Comparison of ENCODE assay signal across 9 cellular contexts in genomic region chr20:17682889-17683198, GRCh38. TPM values are rescaled to one million over a fixed set of nuclear protein-coding genes. Genes with fewer than 3 reads are reported as not detected.
DNase-seq lines count a peak whose midpoint lies in the region; ATAC-seq, FAIRE-seq and TF ChIP-seq lines count a peak whose summit lies in the region.
"Had no signal": no experiment of that assay in that cellular context is flagged by ENCODE, and none has a peak within 500 bp of the region (broad histone marks: within the 10 kb centered on the region; RNA-seq: fewer than 3 reads in every experiment).

No MANE protein-coding gene starts in this region.

- H3K4me1 ChIP-seq in ES-I3 (ENCODE audit: insufficient read depth, low read length) (peaks cover 10% of the 10 kb centered on the region; the same call in 1 of the 2 replicates), RWPE2 (ENCODE audit: insufficient read depth, poor library complexity, severe bottlenecking) (peaks cover 7% of the 10 kb centered on the region), esophagus squamous epithelium (peaks cover 11 to 34% (median 15%) of the 10 kb centered on the region in 3 donors), prostate gland (replicated peaks) (peaks cover 2% of the 10 kb centered on the region)

- H3K9ac ChIP-seq in ES-I3 (ENCODE audit: low read depth, low read length) = peak overlapping the region; percentile 57

- intact Hi-C loops in esophagus squamous epithelium (cut with DNase I) (loop anchor here (5.0 kb wide), 1 partner anchor 214 kb away; no protein-coding TSS in a partner anchor), prostate gland (cut with DNase I) (loop anchor here (10.0 kb wide), 3 partner anchors 122 to 452 kb away; partner anchors contain the start of genes BFSP1, KAT14 and PET117), posterior vena cava (cut with DNase I) (loop anchor here in 1 of 2 donors (5.0 kb wide), 1 partner anchor 214 kb away; no protein-coding TSS in a partner anchor)

- TF ChIP-seq POLR2A in esophagus squamous epithelium (IDR thresholded peaks at IDR 0.05) (no peak), prostate gland (IDR thresholded peaks at IDR 0.05) (no peak)

- WGBS in esophagus squamous epithelium, 2 donors = 21 to 45% methylated on average over 6 to 10 of the region's 10 CpGs
- WGBS in prostate gland = 43% methylated on average over 10 of the region's 10 CpGs

- ATAC-seq in RWPE2 (ENCODE audit: low read depth) = no peak

- H3K9me3 ChIP-seq in ES-I3 (ENCODE audit: control insufficient read depth, insufficient read depth, low read length) (no peaks in the 10 kb centered on the region), RWPE2 (ENCODE audit: severe bottlenecking) (no peaks in the 10 kb centered on the region), esophagus squamous epithelium (no peaks in the 10 kb centered on the region), prostate gland (no peaks in the 10 kb centered on the region)

- H3K27me3 ChIP-seq in RWPE2 (ENCODE audit: insufficient read depth, poor library complexity, severe bottlenecking) (peaks cover 3% of the 10 kb centered on the region), esophagus squamous epithelium (peaks cover 0 to 14% (median 0%) of the 10 kb centered on the region in 4 donors), prostate gland (replicated peaks; ENCODE audit: insufficient read depth) (no peaks in the 10 kb centered on the region)

- TF ChIP-seq CTCF in RWPE2 (IDR thresholded peaks at IDR 0.05; ENCODE audit: poor library complexity, severe bottlenecking) (peak; percentile 46), esophagus squamous epithelium (IDR thresholded peaks at IDR 0.05) (no peak), prostate gland (IDR thresholded peaks at IDR 0.05) (no peak)

- H3K27ac ChIP-seq in RWPE2 (ENCODE audit: poor library complexity, severe bottlenecking) (no peak overlapping the region), esophagus squamous epithelium (peak overlapping the region; percentile 81 to 99 (median 98)), prostate gland (peak overlapping the region; percentile 75 to 91)

- DNase-seq in RWPE2 (ENCODE audit: low spot score) = no peak
- no peak for DNase-seq in esophagus squamous epithelium (lab: John Stamatoyannopoulos, UW)
- no peak for DNase-seq in prostate gland (ENCODE audit: low spot score)
- no peak for DNase-seq in posterior vena cava (ENCODE audit: low spot score)
- DNase-seq in RCC 7860 (ENCODE audit: low spot score) = no peak
- DNase-seq in LoVo (ENCODE audit: low spot score) = no peak
- no peak for DNase-seq in hepatic stellate cell (ENCODE audit: low spot score)

- H3K4me3 ChIP-seq in RWPE2 (ENCODE audit: severe bottlenecking) (peak overlapping the region; percentile 86), esophagus squamous epithelium (peak overlapping the region; percentile 75 to 96 (median 85)), prostate gland (peak overlapping the region; percentile 85 to 88)

- no peak for FAIRE-seq in RCC 7860 (lab: Jason Lieb, UNC)

- H3K36me3 ChIP-seq in ES-I3 (ENCODE audit: insufficient read depth, low read length) (0 out of 2 replicates have a peak, but pooled peaks cover 3% of the 10 kb centered on the region), RWPE2 (ENCODE audit: low read depth) (peaks cover 23% of the 10 kb centered on the region), esophagus squamous epithelium (peaks cover 0 to 15% (median 0%) of the 10 kb centered on the region in 3 donors), prostate gland (no peaks in the 10 kb centered on the region)

RNA-seq across cellular contexts. Expression of gene RRBP1, which starts 0.8 kb away (rescaled TPM):
- 100 to 1,000 TPM in 1 of 4 donors, 10 to 100 TPM in 3; 61.4 to 128 (median 72.7) TPM for total RNA-seq in esophagus squamous epithelium
- 100 to 1,000 TPM; 112 to 148 TPM for total RNA-seq in prostate gland
- total RNA-seq in posterior vena cava = 100 to 1,000 TPM; 128 TPM

RNA-seq across cellular contexts. Expression of gene BANF2, which starts 16.9 kb away (rescaled TPM):
- total RNA-seq in esophagus squamous epithelium (not detected), prostate gland (1 to 10 TPM in 1 of 2 donors, not detected in 1; 1.9 TPM), posterior vena cava (not detected)
- total RNA-seq: renal cortical epithelial cell had no signal
